Comparison of ENCODE assay signal across 1 cellular context in genomic region chr11:126478466-126478865, GRCh38.
A peak's percentile ranks its signal among the peaks of the same experiment; 100 is the strongest.
TF ChIP-seq lines count a peak whose summit lies in the region.

No MANE protein-coding gene starts in this region.

TF ChIP-seq in K562, 482 proteins besides CTCF, POLR2A, EP300 and RAD21:
- no peak for TF ChIP-seq EZH2 (IDR thresholded peaks at IDR 0.05; ENCODE audit: borderline replicate concordance, low read depth, low read length)
- TF ChIP-seq ARID2 (IDR thresholded peaks at IDR 0.05) = peak; percentile 59; the same call in 1 of the 2 replicates
- peak; percentile 17 for TF ChIP-seq PHF20 (IDR thresholded peaks at IDR 0.05; ENCODE audit: partially characterized antibody)
- TF ChIP-seq IFI16 (CRISPR knock-in tag; IDR thresholded peaks at IDR 0.05) = no peak
- TF ChIP-seq KDM1A (IDR thresholded peaks at IDR 0.05) = peak in 1 of 2 experiments; percentile 96; a peak in 2 of 4 replicates
